In the genomic region with DNA sequence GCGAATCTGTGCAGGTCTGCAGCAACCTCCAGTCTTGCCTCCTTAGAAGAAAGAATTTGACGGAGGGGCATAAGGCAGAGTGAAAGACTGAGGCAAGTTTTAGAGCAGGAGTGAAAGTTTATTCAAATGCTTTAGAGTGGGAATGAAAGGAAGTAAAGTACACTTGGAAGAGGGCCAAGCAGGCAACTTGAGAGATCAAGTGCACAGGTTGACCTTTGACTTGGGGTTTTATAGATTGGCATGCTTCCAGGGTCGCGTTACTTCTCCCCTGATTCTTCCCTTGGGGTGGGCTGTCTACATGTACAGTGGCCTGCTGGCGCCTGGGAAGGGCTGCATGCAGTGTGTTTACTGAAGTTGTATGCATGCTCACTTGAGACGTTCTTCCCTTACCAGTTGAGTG, we compare ENCODE assay signal across 23 cellular contexts.
"Had no signal": no experiment of that assay in that cellular context is flagged by ENCODE, and none has a peak within 500 bp of the region (broad histone marks: within the 10 kb centered on the region; RNA-seq: fewer than 3 reads in every experiment).

No MANE protein-coding gene starts in this region.

- H3K27me3 ChIP-seq: adrenal gland had no signal

- H3K4me3 ChIP-seq: adrenal gland had no signal

- H3K36me3 ChIP-seq: adrenal gland had no signal

- ATAC-seq: Panc1 had no signal

- DNase-seq: activated CD4-positive, alpha-beta memory T cell treated with anti-CD3 and anti-CD28 coated beads, Interleukin-2, amount 10 ng/mL, durations not matched to agents 7 days and 5 days; activated CD4-positive, alpha-beta T cell treated with anti-CD3 and anti-CD28 coated beads, Interleukin-2, amount 10 ng/mL, durations not matched to agents 7 days and 5 days; activated CD4-positive, CD25-positive, alpha-beta regulatory T cell; activated gamma-delta T cell treated with Interleukin-2 at 50 U/mL for 16 hours; activated naive CD4-positive, alpha-beta T cell treated with anti-CD3 and anti-CD28 coated beads, Interleukin-2, amount 50 U/mL, for 16 hours; activated naive CD8-positive, alpha-beta T cell treated with anti-CD3 and anti-CD28 coated beads, Interleukin-2, amount 10 ng/mL, durations not matched to agents 7 days and 5 days; activated T-cell treated with anti-CD3 and anti-CD28 coated beads for 4 hours; activated T-cell treated with anti-CD3 and anti-CD28 coated beads, Interleukin-2, amount 50 U/mL, for 48 hours; adrenal gland; anterior cingulate cortex; cerebellar nuclear complex; NCI-H1092; NCI-H1417; NCI-H1930; NCI-H345; NCI-H510A; NCI-H526 treated with DMSO at 0.1 percent for 48 hours; NCI-H82; SHP77 had no signal

- H3K27ac ChIP-seq: adrenal gland, VCaP had no signal

- H3K9me3 ChIP-seq: adrenal gland had no signal

- FAIRE-seq: colon, TTC549 had no signal

- H3K4me1 ChIP-seq: adrenal gland had no signal
